Comparison of ENCODE assay signal across 2 cellular contexts in the genomic region with DNA sequence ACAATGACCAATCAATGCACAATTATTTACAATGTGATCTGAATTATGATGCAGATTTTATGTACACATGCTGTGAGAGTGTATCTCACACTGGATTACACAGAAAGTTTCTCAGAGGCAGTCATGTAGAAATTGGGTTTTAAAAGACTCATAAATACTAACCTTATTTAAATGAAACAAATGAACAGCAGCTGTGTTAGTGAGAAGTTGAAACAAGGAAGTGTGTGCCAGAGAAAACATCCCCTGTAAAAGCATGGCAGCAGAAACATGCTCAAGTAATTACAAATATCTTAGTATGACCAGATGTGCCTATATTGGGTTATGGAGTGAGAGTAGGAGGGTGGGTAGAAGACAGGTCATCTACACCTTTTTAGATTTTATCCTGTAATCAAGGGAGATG.
TF ChIP-seq lines count a peak whose summit lies in the region.

No MANE protein-coding gene starts in this region.

TF ChIP-seq in HCT116, 20 proteins besides CTCF, POLR2A, EP300 and RAD21:
- TF ChIP-seq, protein P1, sequence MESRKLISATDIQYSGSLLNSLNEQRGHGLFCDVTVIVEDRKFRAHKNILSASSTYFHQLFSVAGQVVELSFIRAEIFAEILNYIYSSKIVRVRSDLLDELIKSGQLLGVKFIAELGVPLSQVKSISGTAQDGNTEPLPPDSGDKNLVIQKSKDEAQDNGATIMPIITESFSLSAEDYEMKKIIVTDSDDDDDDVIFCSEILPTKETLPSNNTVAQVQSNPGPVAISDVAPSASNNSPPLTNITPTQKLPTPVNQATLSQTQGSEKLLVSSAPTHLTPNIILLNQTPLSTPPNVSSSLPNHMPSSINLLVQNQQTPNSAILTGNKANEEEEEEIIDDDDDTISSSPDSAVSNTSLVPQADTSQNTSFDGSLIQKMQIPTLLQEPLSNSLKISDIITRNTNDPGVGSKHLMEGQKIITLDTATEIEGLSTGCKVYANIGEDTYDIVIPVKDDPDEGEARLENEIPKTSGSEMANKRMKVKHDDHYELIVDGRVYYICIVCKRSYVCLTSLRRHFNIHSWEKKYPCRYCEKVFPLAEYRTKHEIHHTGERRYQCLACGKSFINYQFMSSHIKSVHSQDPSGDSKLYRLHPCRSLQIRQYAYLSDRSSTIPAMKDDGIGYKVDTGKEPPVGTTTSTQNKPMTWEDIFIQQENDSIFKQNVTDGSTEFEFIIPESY (IDR thresholded peaks at IDR 0.05; ENCODE audit: extremely low read depth, insufficient replicate concordance, low read length): no peak
- TF ChIP-seq SP1 (IDR thresholded peaks at IDR 0.05; ENCODE audit: low read depth) (no peak), FOSL1 (IDR thresholded peaks at IDR 0.05; ENCODE audit: low read depth) (no peak), CEBPB (IDR thresholded peaks at IDR 0.05; ENCODE audit: low read depth) (no peak), ELF1 (IDR thresholded peaks at IDR 0.05; ENCODE audit: borderline replicate concordance, low read depth) (no peak), REST (IDR thresholded peaks at IDR 0.05; ENCODE audit: low read depth) (no peak)

TF ChIP-seq in GM12878, 131 proteins besides CTCF, POLR2A, EP300 and RAD21:
- no peak for TF ChIP-seq RAD51 (IDR thresholded peaks at IDR 0.05)
- TF ChIP-seq, protein P2, sequence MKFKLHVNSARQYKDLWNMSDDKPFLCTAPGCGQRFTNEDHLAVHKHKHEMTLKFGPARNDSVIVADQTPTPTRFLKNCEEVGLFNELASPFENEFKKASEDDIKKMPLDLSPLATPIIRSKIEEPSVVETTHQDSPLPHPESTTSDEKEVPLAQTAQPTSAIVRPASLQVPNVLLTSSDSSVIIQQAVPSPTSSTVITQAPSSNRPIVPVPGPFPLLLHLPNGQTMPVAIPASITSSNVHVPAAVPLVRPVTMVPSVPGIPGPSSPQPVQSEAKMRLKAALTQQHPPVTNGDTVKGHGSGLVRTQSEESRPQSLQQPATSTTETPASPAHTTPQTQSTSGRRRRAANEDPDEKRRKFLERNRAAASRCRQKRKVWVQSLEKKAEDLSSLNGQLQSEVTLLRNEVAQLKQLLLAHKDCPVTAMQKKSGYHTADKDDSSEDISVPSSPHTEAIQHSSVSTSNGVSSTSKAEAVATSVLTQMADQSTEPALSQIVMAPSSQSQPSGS (IDR thresholded peaks at IDR 0.05; ENCODE audit: low read length): no peak
- TF ChIP-seq RCOR1 (conservative IDR thresholded peaks at IDR 0.05; ENCODE audit: low read depth, low read length): no peak
